In genomic region chr4:122672091-122672490, GRCh38 we compare ENCODE assay signal across 17 cellular contexts. TPM values are rescaled to one million over a fixed set of nuclear protein-coding genes. Genes with fewer than 3 reads are reported as not detected.
DNase-seq lines count a peak whose midpoint lies in the region; ATAC-seq and TF ChIP-seq lines count a peak whose summit lies in the region.
"Had no signal": no experiment of that assay in that cellular context is flagged by ENCODE, and none has a peak within 500 bp of the region (broad histone marks: within the 10 kb centered on the region; RNA-seq: fewer than 3 reads in every experiment).

No MANE protein-coding gene starts in this region.

- no peaks in the 10 kb centered on the region for H3K79me2 ChIP-seq in trophoblast cell (ENCODE audit: control insufficient read depth, insufficient read depth, low read length, poor library complexity)

- CTCF ChIA-PET in activated naive CD4-positive, alpha-beta T cell treated with anti-CD3 and anti-CD28 coated beads for 36 hours (lab: Charles Lee): interaction anchor here (1.5 kb wide), 1 partner anchor 22 kb away, joined by 4 read pairs; no protein-coding TSS in a partner anchor
- CTCF ChIA-PET in activated naive CD4-positive, alpha-beta T cell treated with anti-CD3 and anti-CD28 coated beads, Interleukin-2, amount 10 ng/mL, durations not matched to agents 7 days and 5 days (lab: Charles Lee): interaction anchor here (0.9 kb wide), 1 partner anchor 86 kb away, joined by 3 read pairs; no protein-coding TSS in a partner anchor

- peaks cover 9% of the 10 kb centered on the region for H3K27me3 Mint-ChIP-seq in activated naive CD4-positive, alpha-beta T cell treated with anti-CD3 and anti-CD28 coated beads for 36 hours (ENCODE audit: low read depth)
- H3K27me3 Mint-ChIP-seq in activated naive CD4-positive, alpha-beta T cell treated with anti-CD3 and anti-CD28 coated beads, Interleukin-2, amount 10 ng/mL, durations not matched to agents 7 days and 5 days: no peaks in the 10 kb centered on the region

- H4K12ac ChIP-seq in trophoblast cell (ENCODE audit: low read depth, low read length): no peak overlapping the region

- H2AFZ ChIP-seq in trophoblast cell (ENCODE audit: insufficient read depth, low read length, poor library complexity): no peak overlapping the region

- H3K9me3 ChIP-seq in trophoblast cell (ENCODE audit: insufficient read depth, low read depth, low read length) (no peaks in the 10 kb centered on the region), suprapubic skin (no peaks in the 10 kb centered on the region)

- peak in 2 of 3 experiments; percentile 11 to 47 for DNase-seq in NCI-H1417 (lab: John Stamatoyannopoulos, UW)
- DNase-seq in NCI-H1417 treated with DMSO at 0.1 percent for 48 hours (lab: John Stamatoyannopoulos, UW): no peak
- no peak for DNase-seq in activated naive CD4-positive, alpha-beta T cell treated with anti-CD3 and anti-CD28 coated beads for 36 hours
- DNase-seq in activated naive CD4-positive, alpha-beta T cell treated with anti-CD3 and anti-CD28 coated beads, Interleukin-2, amount 10 ng/mL, durations not matched to agents 7 days and 5 days: no peak
- peak; percentile 57 for DNase-seq in dermis blood vessel endothelial cell
- no peak for DNase-seq in trophoblast cell
- DNase-seq in suprapubic skin (ENCODE audit: low spot score in 2 of 2): no peak
- DNase-seq: 8988T, H7, KG1, NCI-H1092, NCI-H1694 treated with DMSO at 0.1 percent for 48 hours, NCI-H2171, NCI-H510A had no signal

- H3K14ac ChIP-seq in trophoblast cell (ENCODE audit: low read length): no peak overlapping the region

- no peak for TF ChIP-seq POLR2A in suprapubic skin (IDR thresholded peaks at IDR 0.05)

- H3K4me3 Mint-ChIP-seq in activated naive CD4-positive, alpha-beta T cell treated with anti-CD3 and anti-CD28 coated beads for 36 hours: no peak overlapping the region
- H3K4me3 Mint-ChIP-seq in activated naive CD4-positive, alpha-beta T cell treated with anti-CD3 and anti-CD28 coated beads, Interleukin-2, amount 10 ng/mL, durations not matched to agents 7 days and 5 days: no peak overlapping the region

- no peak overlapping the region for H2AK5ac ChIP-seq in trophoblast cell (ENCODE audit: low read length)

- no peak for TF ChIP-seq CTCF in suprapubic skin (IDR thresholded peaks at IDR 0.05)

- intact Hi-C loops in activated naive CD4-positive, alpha-beta T cell treated with anti-CD3 and anti-CD28 coated beads for 36 hours (cut with micrococcal nuclease): no loop called here

- H3K4me1 ChIP-seq in trophoblast cell (ENCODE audit: control insufficient read depth in 1 of 2, insufficient read depth in 2 of 2, low read length in 2 of 2) (peaks cover 2 to 9% of the 10 kb centered on the region in 2 experiments), suprapubic skin (peaks cover 4% of the 10 kb centered on the region)

- no peak overlapping the region for H2BK5ac ChIP-seq in trophoblast cell (ENCODE audit: low read depth, low read length, poor library complexity)

- TF ChIP-seq EP300 in suprapubic skin (IDR thresholded peaks at IDR 0.05): no peak

- H4K8ac ChIP-seq in trophoblast cell (ENCODE audit: low read depth, low read length): no peak overlapping the region

- H3K79me1 ChIP-seq in trophoblast cell (ENCODE audit: low read length): peaks cover 8% of the 10 kb centered on the region

- H3K23ac ChIP-seq in trophoblast cell (ENCODE audit: low read length): no peak overlapping the region

- no peak overlapping the region for H4K91ac ChIP-seq in trophoblast cell (ENCODE audit: low read depth, low read length)

- H3K4ac ChIP-seq in trophoblast cell (ENCODE audit: low read depth, low read length): no peak overlapping the region

- H2BK120ac ChIP-seq in trophoblast cell (ENCODE audit: insufficient read depth, low read length, poor library complexity): no peak overlapping the region

- peak overlapping the region; percentile 20 for H3K27ac Mint-ChIP-seq in activated naive CD4-positive, alpha-beta T cell treated with anti-CD3 and anti-CD28 coated beads for 36 hours
- no peak overlapping the region for H3K27ac Mint-ChIP-seq in activated naive CD4-positive, alpha-beta T cell treated with anti-CD3 and anti-CD28 coated beads, Interleukin-2, amount 10 ng/mL, durations not matched to agents 7 days and 5 days

- H3K4me2 ChIP-seq in trophoblast cell (ENCODE audit: low read length): no peak overlapping the region
- H3K4me2 ChIP-seq: BLaER1 treated with 17β-estradiol and CSF1 and Interleukin-3, amounts not matched to agents 10 nM and 100 nM had no signal

- H3K9ac ChIP-seq in trophoblast cell (ENCODE audit: low read length): no peak overlapping the region
- H3K9ac ChIP-seq: BLaER1 treated with 17β-estradiol and CSF1 and Interleukin-3, amounts not matched to agents 10 nM and 100 nM had no signal

- H3K4me1 Mint-ChIP-seq in activated naive CD4-positive, alpha-beta T cell treated with anti-CD3 and anti-CD28 coated beads for 36 hours (ENCODE audit: low read depth): peaks cover 60% of the 10 kb centered on the region
- H3K4me1 Mint-ChIP-seq in activated naive CD4-positive, alpha-beta T cell treated with anti-CD3 and anti-CD28 coated beads, Interleukin-2, amount 10 ng/mL, durations not matched to agents 7 days and 5 days: peaks cover 49% of the 10 kb centered on the region

- H3K36me3 Mint-ChIP-seq in activated naive CD4-positive, alpha-beta T cell treated with anti-CD3 and anti-CD28 coated beads for 36 hours (ENCODE audit: low read depth): no peaks in the 10 kb centered on the region
- H3K36me3 Mint-ChIP-seq in activated naive CD4-positive, alpha-beta T cell treated with anti-CD3 and anti-CD28 coated beads, Interleukin-2, amount 10 ng/mL, durations not matched to agents 7 days and 5 days: peaks cover 2% of the 10 kb centered on the region

- H2BK12ac ChIP-seq in trophoblast cell (ENCODE audit: low read length): no peak overlapping the region

- H3K4me3 ChIP-seq in trophoblast cell (ENCODE audit: low read depth, low read length) (no peak overlapping the region), suprapubic skin (no peak overlapping the region)
- H3K4me3 ChIP-seq: BLaER1 treated with 17β-estradiol and CSF1 and Interleukin-3, amounts not matched to agents 10 nM and 100 nM had no signal

- no peaks in the 10 kb centered on the region for H3K27me3 ChIP-seq in trophoblast cell (ENCODE audit: insufficient read depth, low read length)
- no peaks in the 10 kb centered on the region for H3K27me3 ChIP-seq in suprapubic skin

- no CpG with 5 or more reads among the region's 3 CpGs for WGBS in trophoblast cell (ENCODE audit: extremely low coverage, insufficient coverage, insufficient read length)
- WGBS in suprapubic skin: 87% methylated on average over 3 of the region's 3 CpGs

- no peak overlapping the region for H3K18ac ChIP-seq in trophoblast cell (ENCODE audit: low read length)

- H3K36me3 ChIP-seq in trophoblast cell (ENCODE audit: control insufficient read depth in 1 of 2, insufficient read depth in 2 of 2, low read length in 2 of 2) (no peaks in the 10 kb centered on the region), suprapubic skin (no peaks in the 10 kb centered on the region)
- H3K36me3 ChIP-seq: BLaER1 treated with 17β-estradiol and CSF1 and Interleukin-3, amounts not matched to agents 10 nM and 100 nM had no signal

- peaks cover 2% of the 10 kb centered on the region for H3K9me3 Mint-ChIP-seq in activated naive CD4-positive, alpha-beta T cell treated with anti-CD3 and anti-CD28 coated beads for 36 hours
- peaks cover 6% of the 10 kb centered on the region for H3K9me3 Mint-ChIP-seq in activated naive CD4-positive, alpha-beta T cell treated with anti-CD3 and anti-CD28 coated beads, Interleukin-2, amount 10 ng/mL, durations not matched to agents 7 days and 5 days

- H3K27ac ChIP-seq in trophoblast cell (ENCODE audit: low read depth, low read length): peak overlapping the region; percentile 21
- no peak overlapping the region for H3K27ac ChIP-seq in suprapubic skin
- H3K27ac ChIP-seq: BLaER1 treated with 17β-estradiol and CSF1 and Interleukin-3, amounts not matched to agents 10 nM and 100 nM had no signal

- ATAC-seq in HG03108 (IDR thresholded peaks at IDR 0.05; ENCODE audit: unreplicated experiment): no peak

RNA-seq across cellular contexts. Expression of gene IL21, which starts 51.2 kb away (rescaled TPM):
- total RNA-seq in activated naive CD4-positive, alpha-beta T cell treated with anti-CD3 and anti-CD28 coated beads for 36 hours: 10 to 100 TPM; 49.9 to 53.1 TPM
- not detected in 2 replicates for total RNA-seq in dermis blood vessel endothelial cell
- not detected in 2 replicates for polyA plus RNA-seq in trophoblast cell (2013)
- total RNA-seq in suprapubic skin: not detected
- total RNA-seq: H7, M059J had no signal

Comparison
In these comparisons a context has a peak if more than half of its experiments do, and no peak if none do; other contexts are left out.
1. DNase-seq: peak in NCI-H1417 (2 of 3) and dermis blood vessel endothelial cell (single experiment); none in NCI-H1417 treated with DMSO at 0.1 percent for 48 hours (single experiment), activated naive CD4-positive, alpha-beta T cell treated with anti-CD3 and anti-CD28 coated beads for 36 hours (single experiment), activated naive CD4-positive, alpha-beta T cell treated with anti-CD3 and anti-CD28 coated beads, Interleukin-2, amount 10 ng/mL, durations not matched to agents 7 days and 5 days (single experiment), trophoblast cell (0 of 2) and suprapubic skin (0 of 2).
2. RNA of gene IL21, which starts 51.2 kb away (total RNA-seq): 49.9 to 53.1 TPM in activated naive CD4-positive, alpha-beta T cell treated with anti-CD3 and anti-CD28 coated beads for 36 hours; not detected in dermis blood vessel endothelial cell and not detected in suprapubic skin; every median in the first group is over 10 times any median in the second.